Comparison of ENCODE assay signal across 24 cellular contexts in genomic region chr7:153532321-153532720, GRCh38.
"Had no signal": no experiment of that assay in that cellular context is flagged by ENCODE, and none has a peak within 500 bp of the region (broad histone marks: within the 10 kb centered on the region; RNA-seq: fewer than 3 reads in every experiment).

No MANE protein-coding gene starts in this region.

- H3K4me1 Mint-ChIP-seq: stimulated activated effector memory CD8-positive, alpha-beta T cell treated with anti-CD3 and anti-CD28 coated beads, Interleukin-12 subunit alpha, Interleukin-12 subunit beta, amount 100 ng/mL, for 72 hours; stimulated activated memory B cell treated with anti-CD40 and anti-IgM and Interleukin-4, amounts not matched to agents 10 μg/mL and 1 μg/mL and 100 μg/mL, for 72 hours; stimulated activated naive B cell treated with anti-CD40 and anti-IgM and Interleukin-4, amounts not matched to agents 10 μg/mL and 1 μg/mL and 100 μg/mL, for 72 hours; stimulated activated naive CD8-positive, alpha-beta T cell treated with anti-CD3 and anti-CD28 coated beads, Interleukin-15, amount 100 ng/mL, for 72 hours had no signal

- H3K27ac Mint-ChIP-seq: stimulated activated effector memory CD8-positive, alpha-beta T cell treated with anti-CD3 and anti-CD28 coated beads, Interleukin-12 subunit alpha, Interleukin-12 subunit beta, amount 100 ng/mL, for 72 hours; stimulated activated memory B cell treated with anti-CD40 and anti-IgM and Interleukin-4, amounts not matched to agents 10 μg/mL and 1 μg/mL and 100 μg/mL, for 72 hours; stimulated activated naive B cell treated with anti-CD40 and anti-IgM and Interleukin-4, amounts not matched to agents 10 μg/mL and 1 μg/mL and 100 μg/mL, for 72 hours; stimulated activated naive CD8-positive, alpha-beta T cell treated with anti-CD3 and anti-CD28 coated beads, Interleukin-15, amount 100 ng/mL, for 72 hours; stimulated activated naive CD8-positive, alpha-beta T cell treated with anti-CD3 and anti-CD28 coated beads, Interleukin-15, Interleukin-2, amounts not matched to agents 100 ng/mL and 50 ng/mL, for 24 hours; type B pancreatic cell had no signal

- DNase-seq: stimulated activated CD4-positive, alpha-beta T cell treated with anti-CD3 and anti-CD28 coated beads, Interleukin-2, amount 100 ng/mL, for 48 hours; stimulated activated CD4-positive, alpha-beta T cell treated with anti-CD3 and anti-CD28 coated beads, Interleukin-4, amount 100 ng/mL, for 1 hour; stimulated activated CD4-positive, alpha-beta T cell treated with anti-CD3 and anti-CD28 coated beads, Interleukin-4, amount 100 ng/mL, for 24 hours; stimulated activated CD4-positive, alpha-beta T cell treated with anti-CD3 and anti-CD28 coated beads, Interleukin-4, amount 100 ng/mL, for 4 hours; stimulated activated CD8-positive, alpha-beta memory T cell treated with anti-CD3 and anti-CD28 coated beads, Interleukin-4, amount 100 ng/mL, for 48 hours; stimulated activated naive B cell treated with anti-CD40 and anti-IgM and Interleukin-4, amounts not matched to agents 10 μg/mL and 1 μg/mL and 100 μg/mL, for 72 hours; stimulated activated naive CD4-positive, alpha-beta T cell; stimulated activated naive CD4-positive, alpha-beta T cell treated with Interleukin-2 at 50 U/mL for 16 hours; stimulated activated naive CD8-positive, alpha-beta T cell treated with anti-CD3 and anti-CD28 coated beads, Interleukin-15, amount 100 ng/mL, for 72 hours; stimulated activated naive CD8-positive, alpha-beta T cell treated with anti-CD3 and anti-CD28 coated beads, Interleukin-15, Interleukin-2, amounts not matched to agents 100 U/mL and 50 U/mL, for 24 hours; stomach; substantia nigra; testis; thyroid gland; tibial artery; transverse colon; trophoblast cell; upper lobe of left lung; upper lobe of right lung; uterus had no signal

- H3K36me3 Mint-ChIP-seq: stimulated activated effector memory CD8-positive, alpha-beta T cell treated with anti-CD3 and anti-CD28 coated beads, Interleukin-12 subunit alpha, Interleukin-12 subunit beta, amount 100 ng/mL, for 72 hours; stimulated activated memory B cell treated with anti-CD40 and anti-IgM and Interleukin-4, amounts not matched to agents 10 μg/mL and 1 μg/mL and 100 μg/mL, for 72 hours; stimulated activated naive B cell treated with anti-CD40 and anti-IgM and Interleukin-4, amounts not matched to agents 10 μg/mL and 1 μg/mL and 100 μg/mL, for 72 hours had no signal

- H3K4me3 Mint-ChIP-seq: stimulated activated effector memory CD8-positive, alpha-beta T cell treated with anti-CD3 and anti-CD28 coated beads, Interleukin-12 subunit alpha, Interleukin-12 subunit beta, amount 100 ng/mL, for 72 hours; stimulated activated memory B cell treated with anti-CD40 and anti-IgM and Interleukin-4, amounts not matched to agents 10 μg/mL and 1 μg/mL and 100 μg/mL, for 72 hours; stimulated activated naive B cell treated with anti-CD40 and anti-IgM and Interleukin-4, amounts not matched to agents 10 μg/mL and 1 μg/mL and 100 μg/mL, for 72 hours; stimulated activated naive CD8-positive, alpha-beta T cell treated with anti-CD3 and anti-CD28 coated beads, Interleukin-15, amount 100 ng/mL, for 72 hours; stimulated activated naive CD8-positive, alpha-beta T cell treated with anti-CD3 and anti-CD28 coated beads, Interleukin-15, Interleukin-2, amounts not matched to agents 100 ng/mL and 50 ng/mL, for 24 hours; type B pancreatic cell had no signal

- H3K27me3 Mint-ChIP-seq: stimulated activated memory B cell treated with anti-CD40 and anti-IgM and Interleukin-4, amounts not matched to agents 10 μg/mL and 1 μg/mL and 100 μg/mL, for 72 hours; stimulated activated naive B cell treated with anti-CD40 and anti-IgM and Interleukin-4, amounts not matched to agents 10 μg/mL and 1 μg/mL and 100 μg/mL, for 72 hours; stimulated activated naive CD8-positive, alpha-beta T cell treated with anti-CD3 and anti-CD28 coated beads, Interleukin-15, amount 100 ng/mL, for 72 hours; stimulated activated naive CD8-positive, alpha-beta T cell treated with anti-CD3 and anti-CD28 coated beads, Interleukin-15, Interleukin-2, amounts not matched to agents 100 ng/mL and 50 ng/mL, for 24 hours; type B pancreatic cell had no signal

- ATAC-seq: stimulated activated effector memory CD8-positive, alpha-beta T cell treated with anti-CD3 and anti-CD28 coated beads, Interleukin-12 subunit alpha, Interleukin-12 subunit beta, amount 100 ng/mL, for 72 hours; stimulated activated memory B cell treated with anti-CD40 and anti-IgM and Interleukin-4, amounts not matched to agents 10 μg/mL and 1 μg/mL and 100 μg/mL, for 72 hours; stimulated activated naive B cell treated with anti-CD40 and anti-IgM and Interleukin-4, amounts not matched to agents 10 μg/mL and 1 μg/mL and 100 μg/mL, for 72 hours; stimulated activated naive CD8-positive, alpha-beta T cell treated with anti-CD3 and anti-CD28 coated beads, Interleukin-15, amount 100 ng/mL, for 72 hours; stimulated activated naive CD8-positive, alpha-beta T cell treated with anti-CD3 and anti-CD28 coated beads, Interleukin-15, Interleukin-2, amounts not matched to agents 100 U/mL and 50 U/mL, for 24 hours; upper lobe of right lung had no signal
